8 cellular contexts compared by ENCODE assay signal in the genomic region with DNA sequence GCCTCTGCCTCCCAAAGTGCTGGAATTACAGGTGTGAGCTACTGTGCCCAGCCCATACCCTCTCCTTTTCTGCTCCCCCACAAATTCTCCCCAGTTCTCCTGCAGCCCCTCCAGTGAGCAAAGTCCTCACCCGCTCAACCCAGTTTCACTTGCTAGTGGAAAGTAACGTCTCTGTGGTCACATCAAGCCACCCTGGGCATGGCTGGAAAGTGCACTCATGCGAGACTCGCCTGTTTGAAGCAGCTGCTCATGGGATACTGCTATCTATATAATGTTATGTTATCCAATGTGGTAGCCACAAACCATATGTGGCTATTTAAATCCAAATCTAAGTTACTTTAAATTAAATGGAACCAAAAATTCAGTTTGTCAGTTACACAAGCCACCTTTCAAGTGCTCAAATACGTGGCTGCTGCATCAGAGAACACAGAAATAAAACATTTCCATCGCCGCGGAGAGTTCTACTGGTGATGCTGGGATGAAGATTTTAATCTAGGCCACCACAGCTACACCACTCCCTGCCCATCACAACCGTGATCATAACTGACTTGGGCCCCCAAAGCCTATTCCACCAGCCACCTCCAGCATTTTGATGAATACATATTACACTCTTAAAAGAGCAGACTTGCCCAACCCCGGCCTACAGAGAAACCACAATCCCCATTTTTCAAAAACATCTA.
DNase-seq lines count a peak whose midpoint lies in the region; ATAC-seq and TF ChIP-seq lines count a peak whose summit lies in the region.

No MANE protein-coding gene starts in this region.

- H3K4me1 Mint-ChIP-seq in activated CD4-positive, alpha-beta T cell treated with anti-CD3 and anti-CD28 coated beads, Interleukin-2, amount 10 ng/mL, durations not matched to agents 7 days and 5 days: peaks cover 44% of the 10 kb centered on the region

- ATAC-seq in GM19324 (IDR thresholded peaks at IDR 0.05; ENCODE audit: low FRiP score, unreplicated experiment): no peak
- no peak for ATAC-seq in GM21717 (IDR thresholded peaks at IDR 0.05; ENCODE audit: unreplicated experiment)

- no peak for TF ChIP-seq POLR2A in erythroblast (IDR thresholded peaks at IDR 0.05; ENCODE audit: low read length)

- CTCF ChIA-PET in activated CD4-positive, alpha-beta T cell treated with anti-CD3 and anti-CD28 coated beads, Interleukin-2, amount 10 ng/mL, durations not matched to agents 7 days and 5 days (lab: Charles Lee): interaction anchor here (0.7 to 1.2 kb wide), 2 partner anchors 10 to 29 kb away, joined by 3 to 4 read pairs; no protein-coding TSS in a partner anchor

- no peak for DNase-seq in activated CD4-positive, alpha-beta T cell treated with anti-CD3 and anti-CD28 coated beads, Interleukin-2, amount 10 ng/mL, durations not matched to agents 7 days and 5 days
- no peak for DNase-seq in activated CD4-positive, alpha-beta T cell treated with anti-CD3 and anti-CD28 coated beads, Interleukin-2, amount 50 U/mL, for 4 hours
- peak; percentile 39 for DNase-seq in SW480 (ENCODE audit: low spot score)
- DNase-seq in inferior parietal cortex (ENCODE audit: extremely low spot score): peak; percentile 23
- DNase-seq in superior temporal gyrus (ENCODE audit: extremely low spot score): peak; percentile 37
- DNase-seq in erythroblast (lab: John Stamatoyannopoulos, UW): no peak

- POLR2A ChIA-PET in activated CD4-positive, alpha-beta T cell treated with anti-CD3 and anti-CD28 coated beads, Interleukin-2, amount 10 ng/mL, durations not matched to agents 7 days and 5 days (lab: Charles Lee): no interaction called here

- peaks cover 1% of the 10 kb centered on the region for H3K27me3 Mint-ChIP-seq in activated CD4-positive, alpha-beta T cell treated with anti-CD3 and anti-CD28 coated beads, Interleukin-2, amount 10 ng/mL, durations not matched to agents 7 days and 5 days

- no peak overlapping the region for H3K4me3 Mint-ChIP-seq in activated CD4-positive, alpha-beta T cell treated with anti-CD3 and anti-CD28 coated beads, Interleukin-2, amount 10 ng/mL, durations not matched to agents 7 days and 5 days

- peak overlapping the region; percentile 73 for H3K27ac Mint-ChIP-seq in activated CD4-positive, alpha-beta T cell treated with anti-CD3 and anti-CD28 coated beads, Interleukin-2, amount 10 ng/mL, durations not matched to agents 7 days and 5 days

- peaks cover 3% of the 10 kb centered on the region for H3K9me3 Mint-ChIP-seq in activated CD4-positive, alpha-beta T cell treated with anti-CD3 and anti-CD28 coated beads, Interleukin-2, amount 10 ng/mL, durations not matched to agents 7 days and 5 days

- H3K36me3 Mint-ChIP-seq in activated CD4-positive, alpha-beta T cell treated with anti-CD3 and anti-CD28 coated beads, Interleukin-2, amount 10 ng/mL, durations not matched to agents 7 days and 5 days (ENCODE audit: low read depth): peaks cover 12% of the 10 kb centered on the region

Comparison
In these comparisons a context has a peak if more than half of its experiments do, and no peak if none do; other contexts are left out.
1. DNase-seq: peak in SW480 (single experiment), inferior parietal cortex (single experiment) and superior temporal gyrus (single experiment); none in activated CD4-positive, alpha-beta T cell treated with anti-CD3 and anti-CD28 coated beads, Interleukin-2, amount 10 ng/mL, durations not matched to agents 7 days and 5 days (single experiment), activated CD4-positive, alpha-beta T cell treated with anti-CD3 and anti-CD28 coated beads, Interleukin-2, amount 50 U/mL, for 4 hours (0 of 2) and erythroblast (0 of 2).